Comparison of ENCODE assay signal across 23 cellular contexts in the genomic region with DNA sequence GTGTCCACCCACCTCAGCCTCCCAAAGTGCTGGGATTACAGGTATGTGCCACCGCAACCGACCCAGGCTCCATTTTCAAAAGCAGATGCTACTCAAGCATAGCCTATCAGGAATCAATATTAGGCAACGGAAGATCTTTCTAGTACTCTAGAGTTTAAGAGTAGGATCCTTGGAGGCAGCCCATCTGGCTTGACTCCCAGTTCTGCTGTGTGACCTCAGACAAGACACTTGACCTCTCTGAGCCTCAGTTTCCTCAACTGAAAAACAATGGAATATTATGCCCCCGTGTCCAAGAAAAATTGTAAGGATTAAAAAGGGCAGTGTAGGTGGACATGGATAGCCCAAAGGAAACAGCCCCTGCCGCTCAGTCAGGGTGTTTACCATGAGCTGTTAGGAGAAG. TPM values are rescaled to one million over a fixed set of nuclear protein-coding genes. Genes with fewer than 3 reads are reported as not detected.
DNase-seq lines count a peak whose midpoint lies in the region; ATAC-seq and TF ChIP-seq lines count a peak whose summit lies in the region.
"Had no signal": no experiment of that assay in that cellular context is flagged by ENCODE, and none has a peak within 500 bp of the region (broad histone marks: within the 10 kb centered on the region; RNA-seq: fewer than 3 reads in every experiment).

No MANE protein-coding gene starts in this region.

- TF ChIP-seq CTCF in left ventricle myocardium inferior (IDR thresholded peaks at IDR 0.05; ENCODE audit: borderline replicate concordance) (no peak), gastrocnemius medialis (IDR thresholded peaks at IDR 0.05 in 4 of 5, conservative IDR thresholded peaks at IDR 0.05 in 1 of 5) (no peak)

- H3K9me3 ChIP-seq in KOPT-K1 (ENCODE audit: insufficient read depth, low read length, poor library complexity, severe bottlenecking) (no peaks in the 10 kb centered on the region), left ventricle myocardium inferior (replicated peaks) (no peaks in the 10 kb centered on the region), gastrocnemius medialis (no peaks in the 10 kb centered on the region)
- H3K9me3 ChIP-seq: Peyer's patch had no signal

- DNase-seq in T-helper 1 cell (no peak), left ventricle myocardium inferior (no peak), gastrocnemius medialis (no peak), NCI-H1092 treated with DMSO at 0.1 percent for 48 hours (lab: John Stamatoyannopoulos, UW) (no peak)
- DNase-seq in activated T-helper 1 cell treated with anti-CD3 and anti-CD28 coated beads, Interleukin-12 subunit alpha, Interleukin-12 subunit beta, Interleukin-2, Interleukin-4 antibody, amounts not matched to agents 30 ng/mL and 10 ng/mL and 1 ng/mL, durations not matched to agents 14 hours and 24 hours and 36 hours (ENCODE audit: low spot score), result no peak
- DNase-seq: CD4-positive, CD25-positive, alpha-beta regulatory T cell; DMS153; EL; GM23248; HCEC 1CT; NCI-H1105; NCI-H1694; NCI-H2107; NCI-H510A; NCI-H748 treated with DMSO at 0.1 percent for 48 hours; NK-92 treated with Interleukin-12 subunit alpha and Interleukin-12 subunit beta, amount 100 ng/mL, for 24 hours; Peyer's patch had no signal

- H3K4me1 Mint-ChIP-seq in T-helper 1 cell treated with Interleukin-12 subunit alpha and Interleukin-12 subunit beta and Interleukin-4 antibody, amounts not matched to agents 30 μg/mL and 1 μg/mL, for 36 hours (ENCODE audit: low read depth), result peaks cover 22% of the 10 kb centered on the region
- peaks cover 23% of the 10 kb centered on the region for H3K4me1 Mint-ChIP-seq in activated T-helper 1 cell treated with anti-CD3 and anti-CD28 coated beads, Interleukin-12 subunit alpha, Interleukin-12 subunit beta, Interleukin-2, Interleukin-4 antibody, amounts not matched to agents 30 ng/mL and 10 ng/mL and 1 ng/mL, durations not matched to agents 14 hours and 24 hours and 36 hours (ENCODE audit: low read depth)

- H3K27me3 Mint-ChIP-seq in T-helper 1 cell treated with Interleukin-12 subunit alpha and Interleukin-12 subunit beta and Interleukin-4 antibody, amounts not matched to agents 30 μg/mL and 1 μg/mL, for 36 hours (ENCODE audit: low read depth), result no peaks in the 10 kb centered on the region
- H3K27me3 Mint-ChIP-seq in activated T-helper 1 cell treated with anti-CD3 and anti-CD28 coated beads, Interleukin-12 subunit alpha, Interleukin-12 subunit beta, Interleukin-2, Interleukin-4 antibody, amounts not matched to agents 30 ng/mL and 10 ng/mL and 1 ng/mL, durations not matched to agents 14 hours and 24 hours and 36 hours (ENCODE audit: insufficient read depth), result no peaks in the 10 kb centered on the region
- H3K27me3 Mint-ChIP-seq: B cell; CD4-positive, CD25-positive, alpha-beta regulatory T cell had no signal

- peaks cover 58% of the 10 kb centered on the region for H3K36me3 Mint-ChIP-seq in T-helper 1 cell treated with Interleukin-12 subunit alpha and Interleukin-12 subunit beta and Interleukin-4 antibody, amounts not matched to agents 30 μg/mL and 1 μg/mL, for 36 hours (ENCODE audit: low read depth)
- peaks cover 60% of the 10 kb centered on the region for H3K36me3 Mint-ChIP-seq in activated T-helper 1 cell treated with anti-CD3 and anti-CD28 coated beads, Interleukin-12 subunit alpha, Interleukin-12 subunit beta, Interleukin-2, Interleukin-4 antibody, amounts not matched to agents 30 ng/mL and 10 ng/mL and 1 ng/mL, durations not matched to agents 14 hours and 24 hours and 36 hours (ENCODE audit: low read depth)

- no peak overlapping the region for H3K4me3 Mint-ChIP-seq in T-helper 1 cell treated with Interleukin-12 subunit alpha and Interleukin-12 subunit beta and Interleukin-4 antibody, amounts not matched to agents 30 μg/mL and 1 μg/mL, for 36 hours
- no peak overlapping the region for H3K4me3 Mint-ChIP-seq in activated T-helper 1 cell treated with anti-CD3 and anti-CD28 coated beads, Interleukin-12 subunit alpha, Interleukin-12 subunit beta, Interleukin-2, Interleukin-4 antibody, amounts not matched to agents 30 ng/mL and 10 ng/mL and 1 ng/mL, durations not matched to agents 14 hours and 24 hours and 36 hours
- H3K4me3 Mint-ChIP-seq: B cell; CD4-positive, CD25-positive, alpha-beta regulatory T cell had no signal

- intact Hi-C loops in left ventricle myocardium inferior (cut with micrococcal nuclease) (no loop called here), gastrocnemius medialis (cut with DNase I; ENCODE audit: low total_unique reads) (no loop called here)
- intact Hi-C loops in activated T-helper 1 cell treated with anti-CD3 and anti-CD28 coated beads, Interleukin-12 subunit alpha, Interleukin-12 subunit beta, Interleukin-2, Interleukin-4 antibody, amounts not matched to agents 30 ng/mL and 10 ng/mL and 1 ng/mL, durations not matched to agents 14 hours and 24 hours and 36 hours (cut with micrococcal nuclease), result no loop called here

- in situ Hi-C loops in gastrocnemius medialis (cut with MboI; ENCODE audit: low sequenced_read_pairs in 4 of 4), result no loop called here

- peaks cover 11% of the 10 kb centered on the region for H3K9me3 Mint-ChIP-seq in T-helper 1 cell treated with Interleukin-12 subunit alpha and Interleukin-12 subunit beta and Interleukin-4 antibody, amounts not matched to agents 30 μg/mL and 1 μg/mL, for 36 hours
- H3K9me3 Mint-ChIP-seq in activated T-helper 1 cell treated with anti-CD3 and anti-CD28 coated beads, Interleukin-12 subunit alpha, Interleukin-12 subunit beta, Interleukin-2, Interleukin-4 antibody, amounts not matched to agents 30 ng/mL and 10 ng/mL and 1 ng/mL, durations not matched to agents 14 hours and 24 hours and 36 hours, result peaks cover 4% of the 10 kb centered on the region

- TF ChIP-seq POLR2A in gastrocnemius medialis (IDR thresholded peaks at IDR 0.05), result no peak

- peak overlapping the region; percentile 15 for H3K27ac Mint-ChIP-seq in T-helper 1 cell treated with Interleukin-12 subunit alpha and Interleukin-12 subunit beta and Interleukin-4 antibody, amounts not matched to agents 30 μg/mL and 1 μg/mL, for 36 hours
- H3K27ac Mint-ChIP-seq in activated T-helper 1 cell treated with anti-CD3 and anti-CD28 coated beads, Interleukin-12 subunit alpha, Interleukin-12 subunit beta, Interleukin-2, Interleukin-4 antibody, amounts not matched to agents 30 ng/mL and 10 ng/mL and 1 ng/mL, durations not matched to agents 14 hours and 24 hours and 36 hours, result no peak overlapping the region
- H3K27ac Mint-ChIP-seq: B cell; CD4-positive, CD25-positive, alpha-beta regulatory T cell had no signal

- H3K27ac ChIP-seq in KOPT-K1 (ENCODE audit: low read depth, low read length, poor library complexity, severe bottlenecking) (peak overlapping the region; percentile 34), left ventricle myocardium inferior (replicated peaks) (peak overlapping the region; percentile 91), gastrocnemius medialis (peak overlapping the region; percentile 65 to 80 (median 77))
- H3K27ac ChIP-seq: 22Rv1, GM23248, Peyer's patch had no signal

- H3K4me3 ChIP-seq in left ventricle myocardium inferior, result no peak overlapping the region
- no peak overlapping the region for H3K4me3 ChIP-seq in gastrocnemius medialis
- H3K4me3 ChIP-seq: GM12878, GM23248, Peyer's patch had no signal

- no peaks in the 10 kb centered on the region for H3K27me3 ChIP-seq in left ventricle myocardium inferior (ENCODE audit: low read depth)
- H3K27me3 ChIP-seq in gastrocnemius medialis, result no peaks in the 10 kb centered on the region
- H3K27me3 ChIP-seq: Peyer's patch had no signal

- H3K36me3 ChIP-seq in KOPT-K1 (ENCODE audit: insufficient read depth, low read length) (peaks cover 100% of the 10 kb centered on the region), left ventricle myocardium inferior (peaks cover 28% of the 10 kb centered on the region), gastrocnemius medialis (no peaks in the 10 kb centered on the region)

- peaks cover 92% of the 10 kb centered on the region for H3K4me1 ChIP-seq in left ventricle myocardium inferior
- peaks cover 1 to 23% of the 10 kb centered on the region in 2 donors for H3K4me1 ChIP-seq in gastrocnemius medialis

- no peak for ATAC-seq in gastrocnemius medialis
- ATAC-seq in GM19463 (IDR thresholded peaks at IDR 0.05; ENCODE audit: unreplicated experiment), result no peak
- ATAC-seq: GM12878 had no signal

RNA-seq across cellular contexts. Expression of a gene that starts 14.5 kb away (rescaled TPM):
- total RNA-seq in left ventricle myocardium inferior (6.7 TPM), gastrocnemius medialis (1 to 10 TPM; 2.2 to 5.1 (median 3.0) TPM)
- total RNA-seq in activated T-helper 1 cell treated with anti-CD3 and anti-CD28 coated beads, Interleukin-12 subunit alpha, Interleukin-12 subunit beta, Interleukin-2, Interleukin-4 antibody, amounts not matched to agents 30 ng/mL and 10 ng/mL and 1 ng/mL, durations not matched to agents 14 hours and 24 hours and 36 hours, result 45.1 and 45.5 TPM in 2 replicates

RNA-seq across cellular contexts. Expression of a gene that starts 54.7 kb away (rescaled TPM):
- total RNA-seq in left ventricle myocardium inferior (172 TPM), gastrocnemius medialis (100 to 1,000 TPM in 2 of 4 donors, 10 to 100 TPM in 2; 72.9 to 153 (median 100) TPM)
- total RNA-seq in activated T-helper 1 cell treated with anti-CD3 and anti-CD28 coated beads, Interleukin-12 subunit alpha, Interleukin-12 subunit beta, Interleukin-2, Interleukin-4 antibody, amounts not matched to agents 30 ng/mL and 10 ng/mL and 1 ng/mL, durations not matched to agents 14 hours and 24 hours and 36 hours, result 1.3 and 2.4 TPM in 2 replicates

Comparison
In these comparisons a context has a peak if more than half of its experiments do, and no peak if none do; other contexts are left out.
1. H3K27ac ChIP-seq: peak in every context shown above with its lines; median percentile 91 in left ventricle myocardium inferior; 77 in gastrocnemius medialis; 34 in KOPT-K1.
2. RNA of a gene that starts 54.7 kb away (total RNA-seq): 172 TPM in left ventricle myocardium inferior (single experiment) and 72.9 to 153 TPM in gastrocnemius medialis; 1.3 to 2.4 TPM in activated T-helper 1 cell treated with anti-CD3 and anti-CD28 coated beads, Interleukin-12 subunit alpha, Interleukin-12 subunit beta, Interleukin-2, Interleukin-4 antibody, amounts not matched to agents 30 ng/mL and 10 ng/mL and 1 ng/mL, durations not matched to agents 14 hours and 24 hours and 36 hours; every median in the first group is over 10 times any median in the second.